ENCODE assay signal across 1 cellular context in genomic region chr1:33339413-33339812, GRCh38.
TF ChIP-seq lines count a peak whose summit lies in the region.

No MANE protein-coding gene starts in this region.

TF ChIP-seq in SK-N-SH treated with all-trans-retinoic acid at 6 μM for 48 hours, 23 proteins besides CTCF, POLR2A, EP300 and RAD21 (continued from another document):
- TF ChIP-seq CSDC2 (CRISPR knock-in tag; IDR thresholded peaks at IDR 0.05), result no peak
- TF ChIP-seq, protein P1, sequence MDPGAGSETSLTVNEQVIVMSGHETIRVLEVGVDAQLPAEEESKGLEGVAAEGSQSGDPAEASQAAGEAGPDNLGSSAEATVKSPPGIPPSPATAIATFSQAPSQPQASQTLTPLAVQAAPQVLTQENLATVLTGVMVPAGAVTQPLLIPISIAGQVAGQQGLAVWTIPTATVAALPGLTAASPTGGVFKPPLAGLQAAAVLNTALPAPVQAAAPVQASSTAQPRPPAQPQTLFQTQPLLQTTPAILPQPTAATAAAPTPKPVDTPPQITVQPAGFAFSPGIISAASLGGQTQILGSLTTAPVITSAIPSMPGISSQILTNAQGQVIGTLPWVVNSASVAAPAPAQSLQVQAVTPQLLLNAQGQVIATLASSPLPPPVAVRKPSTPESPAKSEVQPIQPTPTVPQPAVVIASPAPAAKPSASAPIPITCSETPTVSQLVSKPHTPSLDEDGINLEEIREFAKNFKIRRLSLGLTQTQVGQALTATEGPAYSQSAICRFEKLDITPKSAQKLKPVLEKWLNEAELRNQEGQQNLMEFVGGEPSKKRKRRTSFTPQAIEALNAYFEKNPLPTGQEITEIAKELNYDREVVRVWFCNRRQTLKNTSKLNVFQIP (CRISPR knock-in tag; IDR thresholded peaks at IDR 0.05; ENCODE audit: borderline replicate concordance, low read depth), result no peak
- TF ChIP-seq ZNF70 (CRISPR knock-in tag; IDR thresholded peaks at IDR 0.05), result no peak
- TF ChIP-seq BACH2 (CRISPR knock-in tag; IDR thresholded peaks at IDR 0.05; ENCODE audit: borderline replicate concordance), result no peak
- TF ChIP-seq CREB5 (CRISPR knock-in tag; IDR thresholded peaks at IDR 0.05; ENCODE audit: low read depth), result no peak
- TF ChIP-seq, protein P2, sequence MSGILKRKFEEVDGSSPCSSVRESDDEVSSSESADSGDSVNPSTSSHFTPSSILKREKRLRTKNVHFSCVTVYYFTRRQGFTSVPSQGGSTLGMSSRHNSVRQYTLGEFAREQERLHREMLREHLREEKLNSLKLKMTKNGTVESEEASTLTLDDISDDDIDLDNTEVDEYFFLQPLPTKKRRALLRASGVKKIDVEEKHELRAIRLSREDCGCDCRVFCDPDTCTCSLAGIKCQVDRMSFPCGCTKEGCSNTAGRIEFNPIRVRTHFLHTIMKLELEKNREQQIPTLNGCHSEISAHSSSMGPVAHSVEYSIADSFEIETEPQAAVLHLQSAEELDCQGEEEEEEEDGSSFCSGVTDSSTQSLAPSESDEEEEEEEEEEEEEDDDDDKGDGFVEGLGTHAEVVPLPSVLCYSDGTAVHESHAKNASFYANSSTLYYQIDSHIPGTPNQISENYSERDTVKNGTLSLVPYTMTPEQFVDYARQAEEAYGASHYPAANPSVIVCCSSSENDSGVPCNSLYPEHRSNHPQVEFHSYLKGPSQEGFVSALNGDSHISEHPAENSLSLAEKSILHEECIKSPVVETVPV (CRISPR knock-in tag; IDR thresholded peaks at IDR 0.05), result no peak
- no peak for TF ChIP-seq TOX (CRISPR knock-in tag; IDR thresholded peaks at IDR 0.05; ENCODE audit: borderline replicate concordance)
- no peak for TF ChIP-seq OSR1 (CRISPR knock-in tag; IDR thresholded peaks at IDR 0.05)
- TF ChIP-seq ZNF565 (CRISPR knock-in tag; conservative IDR thresholded peaks at IDR 0.05; ENCODE audit: low read depth), result no peak
- TF ChIP-seq ISL1 (CRISPR knock-in tag; IDR thresholded peaks at IDR 0.05), result no peak
- no peak for TF ChIP-seq PPARA (CRISPR knock-in tag; IDR thresholded peaks at IDR 0.05; ENCODE audit: borderline replicate concordance)
- TF ChIP-seq, protein P3, sequence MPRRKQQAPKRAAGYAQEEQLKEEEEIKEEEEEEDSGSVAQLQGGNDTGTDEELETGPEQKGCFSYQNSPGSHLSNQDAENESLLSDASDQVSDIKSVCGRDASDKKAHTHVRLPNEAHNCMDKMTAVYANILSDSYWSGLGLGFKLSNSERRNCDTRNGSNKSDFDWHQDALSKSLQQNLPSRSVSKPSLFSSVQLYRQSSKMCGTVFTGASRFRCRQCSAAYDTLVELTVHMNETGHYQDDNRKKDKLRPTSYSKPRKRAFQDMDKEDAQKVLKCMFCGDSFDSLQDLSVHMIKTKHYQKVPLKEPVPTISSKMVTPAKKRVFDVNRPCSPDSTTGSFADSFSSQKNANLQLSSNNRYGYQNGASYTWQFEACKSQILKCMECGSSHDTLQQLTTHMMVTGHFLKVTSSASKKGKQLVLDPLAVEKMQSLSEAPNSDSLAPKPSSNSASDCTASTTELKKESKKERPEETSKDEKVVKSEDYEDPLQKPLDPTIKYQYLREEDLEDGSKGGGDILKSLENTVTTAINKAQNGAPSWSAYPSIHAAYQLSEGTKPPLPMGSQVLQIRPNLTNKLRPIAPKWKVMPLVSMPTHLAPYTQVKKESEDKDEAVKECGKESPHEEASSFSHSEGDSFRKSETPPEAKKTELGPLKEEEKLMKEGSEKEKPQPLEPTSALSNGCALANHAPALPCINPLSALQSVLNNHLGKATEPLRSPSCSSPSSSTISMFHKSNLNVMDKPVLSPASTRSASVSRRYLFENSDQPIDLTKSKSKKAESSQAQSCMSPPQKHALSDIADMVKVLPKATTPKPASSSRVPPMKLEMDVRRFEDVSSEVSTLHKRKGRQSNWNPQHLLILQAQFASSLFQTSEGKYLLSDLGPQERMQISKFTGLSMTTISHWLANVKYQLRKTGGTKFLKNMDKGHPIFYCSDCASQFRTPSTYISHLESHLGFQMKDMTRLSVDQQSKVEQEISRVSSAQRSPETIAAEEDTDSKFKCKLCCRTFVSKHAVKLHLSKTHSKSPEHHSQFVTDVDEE (CRISPR knock-in tag; IDR thresholded peaks at IDR 0.05), result no peak
